20 cellular contexts compared by ENCODE assay signal in genomic region chr22:18008136-18008535, GRCh38. TPM values are rescaled to one million over a fixed set of nuclear protein-coding genes. Genes with fewer than 3 reads are reported as not detected.
A peak's percentile ranks its signal among the peaks of the same experiment; 100 is the strongest.
DNase-seq lines count a peak whose midpoint lies in the region; TF ChIP-seq lines count a peak whose summit lies in the region.
"Had no signal": no experiment of that assay in that cellular context is flagged by ENCODE, and none has a peak within 500 bp of the region (broad histone marks: within the 10 kb centered on the region; RNA-seq: fewer than 3 reads in every experiment).

No MANE protein-coding gene starts in this region.

- H3K4me3 Mint-ChIP-seq in H9 = no peak overlapping the region

- H3K23me2 ChIP-seq in H9 (ENCODE audit: insufficient read length, low read depth, low read length, poor library complexity, severe bottlenecking) = no peaks in the 10 kb centered on the region

- H2BK20ac ChIP-seq in H9 (ENCODE audit: low read depth, low read length, poor library complexity, severe bottlenecking) = peak overlapping the region; percentile 75

- no peak overlapping the region for H3K4ac ChIP-seq in H9 (ENCODE audit: low read depth, low read length)
- no peak overlapping the region for H3K4ac ChIP-seq in neuronal stem cell (ENCODE audit: low read length)

- H4K91ac ChIP-seq in H9 (ENCODE audit: insufficient read length, low read depth, low read length) (no peak overlapping the region), neuronal stem cell (ENCODE audit: low read depth, low read length, poor library complexity) (no peak overlapping the region)

- H2BK5ac ChIP-seq in H9 (ENCODE audit: insufficient read length, low read length) = no peak overlapping the region
- no peak overlapping the region for H2BK5ac ChIP-seq in neuronal stem cell (ENCODE audit: low read length)

- H3K27ac ChIP-seq in H9 (ENCODE audit: insufficient read length, low read depth, low read length) (no peak overlapping the region), neuronal stem cell (replicated peaks; ENCODE audit: low read length) (no peak overlapping the region)
- H3K27ac ChIP-seq: A549 had no signal

- peak overlapping the region in 1 of 3 experiments; percentile 40; a peak in 1 of 7 replicates for H3K27ac Mint-ChIP-seq in H9
- H3K27ac Mint-ChIP-seq: CD4-positive, alpha-beta memory T cell had no signal

- H2AFZ ChIP-seq in H9 (ENCODE audit: low read length) (no peak overlapping the region), neuronal stem cell (ENCODE audit: low read length) (no peak overlapping the region)

- no peaks in the 10 kb centered on the region for H3K36me3 ChIP-seq in neuronal stem cell (replicated peaks in 1 of 2; ENCODE audit: control insufficient read depth in 2 of 2, insufficient read depth in 2 of 2, low read length in 2 of 2)

- H3K9me3 ChIP-seq in H9 (ENCODE audit: control insufficient read depth, low read depth, low read length) (no peaks in the 10 kb centered on the region), neuronal stem cell (replicated peaks in 1 of 2; ENCODE audit: control insufficient read depth in 2 of 2, insufficient read depth in 1 of 2, low read depth in 1 of 2, low read length in 2 of 2) (no peaks in the 10 kb centered on the region)
- H3K9me3 ChIP-seq: A549 had no signal

- H3K4me2 ChIP-seq in H9 (ENCODE audit: insufficient read depth, insufficient read length, low read length) = no peak overlapping the region
- H3K4me2 ChIP-seq in neuronal stem cell (ENCODE audit: insufficient read depth, low read length, poor library complexity, severe bottlenecking) = no peak overlapping the region
- H3K4me2 ChIP-seq: A549 had no signal

- no peak overlapping the region for H3T11ph ChIP-seq in H9 (ENCODE audit: low read length)

- H3K14ac ChIP-seq in H9 (ENCODE audit: insufficient read depth, low read length) (no peak overlapping the region), neuronal stem cell (ENCODE audit: low read length) (no peak overlapping the region)

- in situ Hi-C loops in SK-MEL-5 (cut with HindIII; ENCODE audit: low pct_unique_long_range_greater_than_20kb, low sequenced_read_pairs) = no loop called here
- in situ Hi-C loops in GM13976 (cut with MboI; ENCODE audit: low sequenced_read_pairs, unreplicated experiment) = no loop called here

- H3K23ac ChIP-seq in H9 (ENCODE audit: insufficient read length, low read depth, low read length) = no peak overlapping the region
- no peak overlapping the region for H3K23ac ChIP-seq in neuronal stem cell (ENCODE audit: low read depth, low read length, poor library complexity)

- no peak overlapping the region for H3K56ac ChIP-seq in H9 (ENCODE audit: insufficient read length, low read depth, low read length)

- H3K27me3 ChIP-seq in H9 (ENCODE audit: insufficient read depth, low read length) (no peaks in the 10 kb centered on the region), neuronal stem cell (ENCODE audit: control insufficient read depth in 3 of 3, insufficient read depth in 3 of 3, low read depth in 1 of 3, low read length in 3 of 3) (no peaks in the 10 kb centered on the region)

- no peak overlapping the region for H3K9ac ChIP-seq in H9 (ENCODE audit: extremely low read depth, insufficient read length, low read length)
- H3K9ac ChIP-seq in neuronal stem cell (ENCODE audit: low read depth, low read length, poor library complexity) = no peak overlapping the region

- H3K79me1 ChIP-seq in H9 (ENCODE audit: insufficient read depth, low read depth, low read length, poor library complexity, severe bottlenecking) (no peaks in the 10 kb centered on the region), neuronal stem cell (ENCODE audit: low read depth, low read length) (no peaks in the 10 kb centered on the region)

- H4K20me1 ChIP-seq in H9 (ENCODE audit: control insufficient read depth, insufficient read depth, insufficient read length) = no peaks in the 10 kb centered on the region

- peaks cover 3% of the 10 kb centered on the region for H3K27me3 Mint-ChIP-seq in H9 (ENCODE audit: low read depth)

- H3K4me3 ChIP-seq in neuronal stem cell (ENCODE audit: low read length in 2 of 2) = no peak overlapping the region
- H3K4me3 ChIP-seq: A549, GM12878 had no signal

- no peaks in the 10 kb centered on the region for H3K79me2 ChIP-seq in H9 (ENCODE audit: insufficient read depth, low read length)

- H2AK5ac ChIP-seq in H9 (ENCODE audit: insufficient read length, low read length) (no peak overlapping the region), neuronal stem cell (ENCODE audit: low read depth, low read length) (no peak overlapping the region)

- TF ChIP-seq CTCF in H9 (conservative IDR thresholded peaks at IDR 0.05) = no peak
- no peak for TF ChIP-seq CTCF in GM13976 (IDR thresholded peaks at IDR 0.05; ENCODE audit: borderline replicate concordance, control extremely low read depth, extremely low read depth, insufficient read depth, missing control alignments)

- H4K8ac ChIP-seq in H9 (replicated peaks; ENCODE audit: insufficient read length, low read depth, low read length) (no peak overlapping the region), neuronal stem cell (ENCODE audit: low read depth, low read length) (no peak overlapping the region)

- H3K18ac ChIP-seq in H9 (ENCODE audit: insufficient read length, low read depth, low read length) (no peak overlapping the region), neuronal stem cell (ENCODE audit: low read length) (no peak overlapping the region)

- H4K5ac ChIP-seq in H9 (ENCODE audit: insufficient read length, low read depth, low read length) = no peak overlapping the region

- H3K36me3 Mint-ChIP-seq in H9 (ENCODE audit: insufficient read depth in 1 of 3, low read depth in 3 of 3) = no peaks in the 10 kb centered on the region
- H3K36me3 Mint-ChIP-seq: CD4-positive, alpha-beta memory T cell had no signal

- no peak overlapping the region for H2BK120ac ChIP-seq in H9 (ENCODE audit: low read depth, low read length, poor library complexity, severe bottlenecking)
- H2BK120ac ChIP-seq in neuronal stem cell (ENCODE audit: low read depth, low read length) = no peak overlapping the region

- DNase-seq in H9 (no peak), SK-MEL-5 (ENCODE audit: low read depth, low spot score) (peak; percentile 50), neuronal stem cell (ENCODE audit: low spot score) (no peak), NCI-H1048 (lab: John Stamatoyannopoulos, UW) (no peak), GM13976 (ENCODE audit: low spot score) (no peak)
- no peak for DNase-seq in effector CD8-positive, alpha-beta T cell (lab: John Stamatoyannopoulos, UW)
- DNase-seq: 8988T; ACHN; AML-193; C1 segment of cervical spinal cord; Calu3; CD4-positive, alpha-beta memory T cell; COR-L47; DMS153; EL; GDM1; GOT3; HCEC 1CT had no signal

- no CpG with 5 or more reads among the region's 4 CpGs for WGBS in H9 (ENCODE audit: extremely low coverage, insufficient read length, low lambda C conversion rate)
- no CpG with 5 or more reads among the region's 4 CpGs for WGBS in neuronal stem cell (ENCODE audit: extremely low coverage in 2 of 2, insufficient read length in 2 of 2, insufficient replicate concordance in 1 of 2), 2 donors

- H2BK15ac ChIP-seq in H9 (ENCODE audit: low read depth, low read length) = no peak overlapping the region
- H2BK15ac ChIP-seq in neuronal stem cell (ENCODE audit: low read length) = no peak overlapping the region

- no peak overlapping the region for H2BK12ac ChIP-seq in H9 (ENCODE audit: insufficient read length, low read depth, low read length)
- H2BK12ac ChIP-seq in neuronal stem cell (ENCODE audit: low read length) = peak overlapping the region; percentile 63

- no peaks in the 10 kb centered on the region for H3K4me1 ChIP-seq in H9 (ENCODE audit: insufficient read depth, low read length)
- no peaks in the 10 kb centered on the region for H3K4me1 ChIP-seq in neuronal stem cell (ENCODE audit: control insufficient read depth in 2 of 2, insufficient read depth in 1 of 2, low read depth in 1 of 2, low read length in 2 of 2)

- H3K9me3 Mint-ChIP-seq in H9 = no peaks in the 10 kb centered on the region
- H3K9me3 Mint-ChIP-seq: CD4-positive, alpha-beta memory T cell had no signal

- peaks cover 3 to 7% of the 10 kb centered on the region in 2 experiments; a peak in 2 of 4 replicates for H3K4me1 Mint-ChIP-seq in H9

RNA-seq across cellular contexts. Expression of gene MICAL3, which starts 16.2 kb away (rescaled TPM):
- 41.6 and 50.2 TPM in 2 replicates for total RNA-seq in H9 (2021)
- total RNA-seq in SK-MEL-5 (2014; rRNA removed; shearing (Covaris generic)) = 36.6 and 68.3 TPM in 2 replicates
- 96.4 and 116 TPM in 2 replicates for polyA plus RNA-seq in SK-MEL-5 (2015; cell fraction: cytosol; rRNA removed)
- 184 and 238 TPM in 2 replicates for polyA plus RNA-seq in SK-MEL-5 (2015; cell fraction: nucleus; rRNA removed)
- 9.6 TPM for polyA plus RNA-seq in neuronal stem cell (2013, experiment 1 of 2)
- polyA plus RNA-seq in neuronal stem cell (2013, experiment 2 of 2) = 9.0 TPM
